In the genomic region with DNA sequence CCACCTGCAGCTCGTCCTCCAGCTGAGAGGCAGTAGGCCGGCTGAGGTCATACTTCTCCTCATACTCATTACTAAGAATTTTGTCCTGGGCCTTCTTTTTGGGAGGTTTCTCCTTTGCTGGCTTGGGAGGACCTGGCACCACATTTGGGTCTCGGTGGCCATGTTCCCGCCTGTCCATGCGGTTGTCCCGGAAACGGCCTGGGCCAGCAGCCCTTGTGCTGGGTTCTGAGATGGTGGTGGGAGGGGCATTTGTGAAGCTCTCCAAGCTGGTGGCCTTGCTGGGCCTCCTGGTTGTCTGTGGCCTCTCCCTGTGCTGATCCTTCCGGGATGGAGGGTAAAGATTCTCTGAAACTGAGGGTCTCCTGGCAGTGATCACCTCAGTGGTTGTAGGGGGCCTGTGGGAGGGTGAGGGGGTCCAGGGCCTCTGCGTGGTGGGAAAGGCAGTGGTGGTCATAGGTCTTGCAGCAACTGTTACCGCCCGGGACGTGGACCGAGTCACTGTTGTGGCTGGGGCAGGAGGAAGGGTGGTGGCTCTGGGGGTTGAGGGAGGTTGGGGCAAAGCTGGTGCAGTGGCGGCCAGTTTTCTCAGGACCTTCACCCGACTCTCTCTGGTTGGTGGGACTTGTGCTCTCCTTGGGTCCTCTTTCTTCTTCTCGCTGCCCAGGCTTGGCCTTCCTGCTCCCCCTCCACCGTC, we compare ENCODE assay signal across 13 cellular contexts. TPM values are rescaled to one million over a fixed set of nuclear protein-coding genes. Genes with fewer than 3 reads are reported as not detected.
DNase-seq lines count a peak whose midpoint lies in the region; ATAC-seq, FAIRE-seq and TF ChIP-seq lines count a peak whose summit lies in the region.
"Had no signal": no experiment of that assay in that cellular context is flagged by ENCODE, and none has a peak within 500 bp of the region (broad histone marks: within the 10 kb centered on the region; RNA-seq: fewer than 3 reads in every experiment).

No MANE protein-coding gene starts in this region.

- no peak overlapping the region for H2BK5ac ChIP-seq in trophoblast cell (ENCODE audit: low read depth, low read length, poor library complexity)

- peak overlapping the region; percentile 82 for H3K4me3 ChIP-seq in astrocyte (ENCODE audit: insufficient read depth, low read depth, low read length)
- H3K4me3 ChIP-seq in foreskin fibroblast (ENCODE audit: low read depth in 1 of 2, low read length in 2 of 2), result peak overlapping the region; percentile 66 to 73
- H3K4me3 ChIP-seq in trophoblast cell (ENCODE audit: low read depth, low read length), result no peak overlapping the region
- H3K4me3 ChIP-seq in upper lobe of right lung, result peak overlapping the region; percentile 27

- no peak overlapping the region for H4K12ac ChIP-seq in trophoblast cell (ENCODE audit: low read depth, low read length)

- POLR2A ChIA-PET in GM10248 (lab: Yijun Ruan, JAX), result no interaction called here

- no peak overlapping the region for H3K4me3 Mint-ChIP-seq in astrocyte (ENCODE audit: unreplicated experiment)
- H3K4me3 Mint-ChIP-seq: stimulated activated memory B cell treated with anti-CD40 and anti-IgM and Interleukin-4, amounts not matched to agents 10 μg/mL and 1 μg/mL and 100 μg/mL, for 72 hours had no signal

- H3K27ac Mint-ChIP-seq in astrocyte (ENCODE audit: unreplicated experiment), result no peak overlapping the region
- H3K27ac Mint-ChIP-seq: stimulated activated memory B cell treated with anti-CD40 and anti-IgM and Interleukin-4, amounts not matched to agents 10 μg/mL and 1 μg/mL and 100 μg/mL, for 72 hours had no signal

- no peaks in the 10 kb centered on the region for H3K27me3 ChIP-seq in astrocyte (ENCODE audit: insufficient read depth, low read length)
- no peaks in the 10 kb centered on the region for H3K27me3 ChIP-seq in trophoblast cell (ENCODE audit: insufficient read depth, low read length)
- no peaks in the 10 kb centered on the region for H3K27me3 ChIP-seq in upper lobe of right lung

- intact Hi-C loops in upper lobe of right lung (cut with DNase I), result no loop called here

- H3K4me2 ChIP-seq in astrocyte (ENCODE audit: low read length), result peak overlapping the region; percentile 88
- H3K4me2 ChIP-seq in trophoblast cell (ENCODE audit: low read length), result peak overlapping the region; percentile 25

- H2BK120ac ChIP-seq in trophoblast cell (ENCODE audit: insufficient read depth, low read length, poor library complexity), result no peak overlapping the region

- no peaks in the 10 kb centered on the region for H3K9me3 Mint-ChIP-seq in astrocyte (ENCODE audit: unreplicated experiment)
- H3K9me3 Mint-ChIP-seq: stimulated activated memory B cell treated with anti-CD40 and anti-IgM and Interleukin-4, amounts not matched to agents 10 μg/mL and 1 μg/mL and 100 μg/mL, for 72 hours had no signal

- H3K18ac ChIP-seq in trophoblast cell (ENCODE audit: low read length), result peak overlapping the region; percentile 11

- peaks cover 6% of the 10 kb centered on the region for H3K36me3 Mint-ChIP-seq in astrocyte (ENCODE audit: low read depth, unreplicated experiment)
- H3K36me3 Mint-ChIP-seq: stimulated activated memory B cell treated with anti-CD40 and anti-IgM and Interleukin-4, amounts not matched to agents 10 μg/mL and 1 μg/mL and 100 μg/mL, for 72 hours had no signal

- peak overlapping the region; percentile 56 for H2BK12ac ChIP-seq in trophoblast cell (ENCODE audit: low read length)

- no peak overlapping the region for H4K8ac ChIP-seq in trophoblast cell (ENCODE audit: low read depth, low read length)

- no peaks in the 10 kb centered on the region for H3K27me3 Mint-ChIP-seq in astrocyte (ENCODE audit: low read depth, unreplicated experiment)
- H3K27me3 Mint-ChIP-seq: stimulated activated memory B cell treated with anti-CD40 and anti-IgM and Interleukin-4, amounts not matched to agents 10 μg/mL and 1 μg/mL and 100 μg/mL, for 72 hours had no signal

- H3K4ac ChIP-seq in trophoblast cell (ENCODE audit: low read depth, low read length), result peak overlapping the region; percentile 41

- no peak for TF ChIP-seq CTCF in astrocyte (IDR thresholded peaks at IDR 0.05; ENCODE audit: insufficient read depth, low read depth, low read length)
- TF ChIP-seq CTCF in foreskin fibroblast (IDR thresholded peaks at IDR 0.05; ENCODE audit: low read depth, low read length), result no peak
- TF ChIP-seq CTCF in upper lobe of right lung (IDR thresholded peaks at IDR 0.05), result no peak
- no peak for TF ChIP-seq CTCF in GM10248 (IDR thresholded peaks at IDR 0.05; ENCODE audit: control extremely low read depth, extremely low read depth, low read depth, missing control alignments)

- WGBS in trophoblast cell (ENCODE audit: extremely low coverage, insufficient coverage, insufficient read length), result no CpG with 5 or more reads among the region's 17 CpGs

- no peak overlapping the region for H2AK5ac ChIP-seq in trophoblast cell (ENCODE audit: low read length)

- H3K9ac ChIP-seq in astrocyte (ENCODE audit: low read length) (peak overlapping the region; percentile 69), trophoblast cell (ENCODE audit: low read length) (no peak overlapping the region)

- peaks cover 13% of the 10 kb centered on the region for H4K20me1 ChIP-seq in astrocyte (ENCODE audit: insufficient read depth, low read length)

- H3K23ac ChIP-seq in trophoblast cell (ENCODE audit: low read length), result no peak overlapping the region

- H2AFZ ChIP-seq in astrocyte (ENCODE audit: low read depth, low read length), result no peak overlapping the region
- no peak overlapping the region for H2AFZ ChIP-seq in trophoblast cell (ENCODE audit: insufficient read depth, low read length, poor library complexity)

- no peak overlapping the region for H3K14ac ChIP-seq in trophoblast cell (ENCODE audit: low read length)

- H3K79me2 ChIP-seq in astrocyte (ENCODE audit: insufficient read depth, low read length) (peaks cover 69% of the 10 kb centered on the region), trophoblast cell (ENCODE audit: control insufficient read depth, insufficient read depth, low read length, poor library complexity) (peaks cover 8% of the 10 kb centered on the region)

- H3K9me3 ChIP-seq in astrocyte (ENCODE audit: insufficient read depth, low read depth, low read length) (no peaks in the 10 kb centered on the region), trophoblast cell (ENCODE audit: insufficient read depth, low read depth, low read length) (peaks cover 6% of the 10 kb centered on the region), upper lobe of right lung (no peaks in the 10 kb centered on the region)

- H3K4me1 ChIP-seq in astrocyte (ENCODE audit: insufficient read depth, low read length) (peaks cover 71% of the 10 kb centered on the region), trophoblast cell (ENCODE audit: control insufficient read depth in 1 of 2, insufficient read depth in 2 of 2, low read length in 2 of 2) (peaks cover 20 to 37% of the 10 kb centered on the region in 2 experiments), upper lobe of right lung (peaks cover 22% of the 10 kb centered on the region)

- H4K91ac ChIP-seq in trophoblast cell (ENCODE audit: low read depth, low read length), result no peak overlapping the region

- no peak for FAIRE-seq in astrocyte (lab: Jason Lieb, UNC)
- FAIRE-seq: HTR-8/SVneo had no signal

- H3K79me1 ChIP-seq in trophoblast cell (ENCODE audit: low read length), result peaks cover 19% of the 10 kb centered on the region

- CTCF ChIA-PET in GM10248 (lab: Yijun Ruan, JAX), result interaction anchor here (0.8 to 1.9 kb wide), 6 partner anchors 9 to 346 kb away, joined by 3 to 9 read pairs (median 4); no protein-coding TSS in a partner anchor

- no peak for ATAC-seq in upper lobe of right lung
- ATAC-seq: stimulated activated memory B cell treated with anti-CD40 and anti-IgM and Interleukin-4, amounts not matched to agents 10 μg/mL and 1 μg/mL and 100 μg/mL, for 72 hours had no signal

- H3K4me1 Mint-ChIP-seq in astrocyte (ENCODE audit: low read depth, unreplicated experiment), result peaks cover 42% of the 10 kb centered on the region

- DNase-seq in astrocyte (ENCODE audit: low read depth) (no peak), foreskin fibroblast (no peak), trophoblast cell (no peak), upper lobe of right lung (no peak), DMS153 (lab: John Stamatoyannopoulos, UW) (no peak), GM10248 (ENCODE audit: extremely low spot score) (no peak), NCI-H526 (lab: John Stamatoyannopoulos, UW) (no peak)
- DNase-seq: activated T-cell treated with anti-CD3 and anti-CD28 coated beads for 4 hours; MV-4-11; SIG-M5; stimulated activated CD4-positive, alpha-beta T cell treated with anti-CD3 and anti-CD28 coated beads, Interleukin-2, amount 100 ng/mL, for 24 hours had no signal

- peak overlapping the region; percentile 24 for H3K27ac ChIP-seq in astrocyte (ENCODE audit: low read depth, low read length)
- no peak overlapping the region for H3K27ac ChIP-seq in trophoblast cell (ENCODE audit: low read depth, low read length)
- no peak overlapping the region for H3K27ac ChIP-seq in upper lobe of right lung

- no peaks in the 10 kb centered on the region for H3K36me3 ChIP-seq in astrocyte (ENCODE audit: insufficient read depth, low read length)
- H3K36me3 ChIP-seq in trophoblast cell (ENCODE audit: control insufficient read depth in 1 of 2, insufficient read depth in 2 of 2, low read length in 2 of 2), result peaks cover 12 to 15% of the 10 kb centered on the region in 2 experiments
- no peaks in the 10 kb centered on the region for H3K36me3 ChIP-seq in upper lobe of right lung

RNA-seq across cellular contexts. Expression of a gene that starts 2.5 kb away (rescaled TPM):
- 272 and 333 TPM in 2 replicates for total RNA-seq in astrocyte
- polyA plus RNA-seq in trophoblast cell (2013), result 175 and 183 TPM in 2 replicates
- total RNA-seq in upper lobe of right lung, result 60.4 TPM
